In the genomic region with DNA sequence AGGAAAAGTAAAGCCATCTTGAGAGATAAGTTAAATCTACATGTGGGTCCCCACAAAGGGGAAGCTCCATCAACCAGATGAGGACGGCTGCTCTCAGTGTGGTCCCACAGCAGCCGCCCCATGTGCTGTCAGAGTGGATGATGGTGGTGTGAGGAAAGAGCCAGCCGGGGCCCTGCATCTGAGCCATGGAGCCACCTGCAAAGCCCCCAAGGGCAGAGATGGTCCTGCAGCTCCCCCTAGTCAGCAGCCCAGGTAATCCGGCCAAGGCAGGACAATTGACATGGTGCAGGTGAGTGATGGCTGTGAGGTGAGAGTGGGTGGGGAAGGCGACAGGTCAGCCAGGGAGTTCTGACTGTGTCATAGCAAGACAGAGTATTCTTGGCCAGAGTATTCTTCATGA, we compare ENCODE assay signal across 11 cellular contexts.
A peak's percentile ranks its signal among the peaks of the same experiment; 100 is the strongest.
DNase-seq lines count a peak whose midpoint lies in the region; ATAC-seq and TF ChIP-seq lines count a peak whose summit lies in the region.
"Had no signal": no experiment of that assay in that cellular context is flagged by ENCODE, and none has a peak within 500 bp of the region (broad histone marks: within the 10 kb centered on the region; RNA-seq: fewer than 3 reads in every experiment).

No MANE protein-coding gene starts in this region.

- POLR2A ChIA-PET in activated CD4-positive, alpha-beta memory T cell treated with anti-CD3 and anti-CD28 coated beads for 36 hours (lab: Charles Lee), result no interaction called here

- ATAC-seq in HG02981 (IDR thresholded peaks at IDR 0.05; ENCODE audit: unreplicated experiment), result no peak
- ATAC-seq: lower lobe of right lung had no signal

- no peaks in the 10 kb centered on the region for H3K9me3 Mint-ChIP-seq in activated CD4-positive, alpha-beta memory T cell treated with anti-CD3 and anti-CD28 coated beads for 36 hours
- H3K9me3 Mint-ChIP-seq: activated naive CD8-positive, alpha-beta T cell treated with anti-CD3 and anti-CD28 coated beads for 36 hours had no signal

- CTCF ChIA-PET in activated CD4-positive, alpha-beta memory T cell treated with anti-CD3 and anti-CD28 coated beads for 36 hours (lab: Charles Lee), result no interaction called here

- DNase-seq in GM12864 (ENCODE audit: low read depth), result peak; percentile 8
- DNase-seq in GM19238 (ENCODE audit: insufficient read length, low spot score), result peak; percentile 10
- peak; percentile 17 for DNase-seq in NCI-H1092 (lab: John Stamatoyannopoulos, UW)
- peak; percentile 25 for DNase-seq in iPS DF 4.7 (ENCODE audit: extremely low read depth, low spot score)
- DNase-seq in GF-D8 (lab: John Stamatoyannopoulos, UW), result no peak
- DNase-seq in NCI-H2029 treated with DMSO at 0.1 percent for 48 hours (lab: John Stamatoyannopoulos, UW), result no peak
- no peak for DNase-seq in activated CD4-positive, alpha-beta memory T cell treated with anti-CD3 and anti-CD28 coated beads for 36 hours
- DNase-seq: activated naive CD8-positive, alpha-beta T cell treated with anti-CD3 and anti-CD28 coated beads for 36 hours; lower lobe of right lung had no signal

- peaks cover 14% of the 10 kb centered on the region for H3K27me3 Mint-ChIP-seq in activated CD4-positive, alpha-beta memory T cell treated with anti-CD3 and anti-CD28 coated beads for 36 hours

- peak; percentile 59 for TF ChIP-seq CTCF in GM12864 (IDR thresholded peaks at IDR 0.05; ENCODE audit: low read depth, low read length, missing control alignments)

- H3K4me1 Mint-ChIP-seq in activated CD4-positive, alpha-beta memory T cell treated with anti-CD3 and anti-CD28 coated beads for 36 hours (ENCODE audit: low read depth), result no peaks in the 10 kb centered on the region
- H3K4me1 Mint-ChIP-seq: activated naive CD8-positive, alpha-beta T cell treated with anti-CD3 and anti-CD28 coated beads for 36 hours had no signal

- no peak overlapping the region for H3K4me3 ChIP-seq in GM12864 (ENCODE audit: low read depth, low read length)
- H3K4me3 ChIP-seq: coronary artery, lower lobe of right lung had no signal

- intact Hi-C loops in activated CD4-positive, alpha-beta memory T cell treated with anti-CD3 and anti-CD28 coated beads for 36 hours (cut with micrococcal nuclease), result no loop called here

- H3K4me3 Mint-ChIP-seq in activated CD4-positive, alpha-beta memory T cell treated with anti-CD3 and anti-CD28 coated beads for 36 hours, result no peak overlapping the region
- H3K4me3 Mint-ChIP-seq: activated naive CD8-positive, alpha-beta T cell treated with anti-CD3 and anti-CD28 coated beads for 36 hours had no signal

- no peaks in the 10 kb centered on the region for H3K36me3 Mint-ChIP-seq in activated CD4-positive, alpha-beta memory T cell treated with anti-CD3 and anti-CD28 coated beads for 36 hours
- H3K36me3 Mint-ChIP-seq: activated naive CD8-positive, alpha-beta T cell treated with anti-CD3 and anti-CD28 coated beads for 36 hours had no signal

- no peak overlapping the region for H3K27ac Mint-ChIP-seq in activated CD4-positive, alpha-beta memory T cell treated with anti-CD3 and anti-CD28 coated beads for 36 hours
- H3K27ac Mint-ChIP-seq: activated naive CD8-positive, alpha-beta T cell treated with anti-CD3 and anti-CD28 coated beads for 36 hours had no signal

Comparison
In these comparisons a context has a peak if more than half of its experiments do, and no peak if none do; other contexts are left out.
1. DNase-seq: peak in GM12864 (single experiment), GM19238 (single experiment), NCI-H1092 (single experiment) and iPS DF 4.7 (single experiment); none in GF-D8 (single experiment), NCI-H2029 treated with DMSO at 0.1 percent for 48 hours (single experiment) and activated CD4-positive, alpha-beta memory T cell treated with anti-CD3 and anti-CD28 coated beads for 36 hours (single experiment).